16 cellular contexts compared by ENCODE assay signal in the genomic region with DNA sequence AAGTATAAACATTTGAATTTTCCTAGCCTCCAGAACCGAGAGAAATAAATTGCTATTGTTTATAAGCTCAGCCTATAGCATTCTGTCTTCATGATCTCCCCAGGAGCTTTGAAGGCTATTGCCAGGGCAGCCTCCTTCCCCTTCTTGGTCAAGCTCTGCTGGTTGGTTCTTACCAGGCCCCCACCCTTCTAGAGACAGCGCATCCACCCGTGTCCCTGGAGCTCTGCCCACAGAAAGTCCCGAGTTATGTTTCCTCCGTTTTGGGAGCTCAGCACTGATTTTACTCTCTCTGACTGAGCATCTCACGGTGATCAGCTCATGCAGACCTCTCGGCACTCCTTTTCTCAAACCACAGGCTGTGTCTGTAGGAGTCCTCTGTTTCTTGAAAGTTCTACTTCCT.
DNase-seq lines count a peak whose midpoint lies in the region; ATAC-seq and TF ChIP-seq lines count a peak whose summit lies in the region.
"Had no signal": no experiment of that assay in that cellular context is flagged by ENCODE, and none has a peak within 500 bp of the region (broad histone marks: within the 10 kb centered on the region; RNA-seq: fewer than 3 reads in every experiment).

No MANE protein-coding gene starts in this region.

- peaks cover 100% of the 10 kb centered on the region for H3K36me3 Mint-ChIP-seq in CD8-positive, alpha-beta T cell
- peaks cover 93% of the 10 kb centered on the region for H3K36me3 Mint-ChIP-seq in T-cell

- no peak for ATAC-seq in CD8-positive, alpha-beta T cell
- ATAC-seq in T-cell (replicated peaks in 1 of 4), result no peak
- ATAC-seq: left colon had no signal

- no peaks in the 10 kb centered on the region for H3K9me3 ChIP-seq in CD8-positive, alpha-beta T cell (ENCODE audit: low read length)
- no peaks in the 10 kb centered on the region for H3K9me3 ChIP-seq in effector memory CD4-positive, alpha-beta T cell (ENCODE audit: control insufficient read depth, low read length)

- POLR2A ChIA-PET in CD8-positive, alpha-beta T cell (lab: Charles Lee), result interaction anchor here (1.4 kb wide), 1 partner anchor 15 kb away, joined by 5 read pairs; no protein-coding TSS in a partner anchor
- POLR2A ChIA-PET in T-cell (lab: Charles Lee), result interaction anchor here in 1 of 2 donors (0.5 to 0.7 kb wide), 3 partner anchors 12 to 256 kb away, joined by 5 to 9 read pairs (median 7); no protein-coding TSS in a partner anchor

- H3K4me1 ChIP-seq in CD8-positive, alpha-beta T cell (ENCODE audit: insufficient read depth, low read length), result no peaks in the 10 kb centered on the region
- H3K4me1 ChIP-seq in effector memory CD4-positive, alpha-beta T cell (ENCODE audit: control insufficient read depth, insufficient read depth, low read length, poor library complexity, severe bottlenecking), result peaks cover 5% of the 10 kb centered on the region

- peaks cover 6% of the 10 kb centered on the region for H3K4me1 Mint-ChIP-seq in CD8-positive, alpha-beta T cell (ENCODE audit: low read depth)
- peaks cover 14 to 23% (median 17%) of the 10 kb centered on the region in 3 donors for H3K4me1 Mint-ChIP-seq in T-cell

- H3K36me3 ChIP-seq in CD8-positive, alpha-beta T cell (ENCODE audit: insufficient read depth, low read length), result peaks cover 82% of the 10 kb centered on the region
- peaks cover 84% of the 10 kb centered on the region for H3K36me3 ChIP-seq in effector memory CD4-positive, alpha-beta T cell (ENCODE audit: control insufficient read depth, insufficient read depth, low read length)

- peak overlapping the region; percentile 66 for H3K27ac Mint-ChIP-seq in CD8-positive, alpha-beta T cell
- H3K27ac Mint-ChIP-seq in T-cell, result peak overlapping the region; percentile 41 to 55

- H3K27me3 Mint-ChIP-seq in CD8-positive, alpha-beta T cell (ENCODE audit: low read depth), result no peaks in the 10 kb centered on the region
- no peaks in the 10 kb centered on the region for H3K27me3 Mint-ChIP-seq in T-cell

- intact Hi-C loops in CD8-positive, alpha-beta T cell (cut with DNase I, micrococcal nuclease), result no loop called here

- no peak overlapping the region for H3K4me3 ChIP-seq in CD8-positive, alpha-beta T cell (ENCODE audit: low read depth, low read length)
- H3K4me3 ChIP-seq in effector memory CD4-positive, alpha-beta T cell (ENCODE audit: insufficient read depth, low read depth, low read length, poor library complexity, severe bottlenecking), result no peak overlapping the region
- H3K4me3 ChIP-seq: PC-9 had no signal

- no peak overlapping the region for H3K4me3 Mint-ChIP-seq in CD8-positive, alpha-beta T cell
- H3K4me3 Mint-ChIP-seq in T-cell, result no peak overlapping the region

- peaks cover 5% of the 10 kb centered on the region for H3K9me3 Mint-ChIP-seq in CD8-positive, alpha-beta T cell
- peaks cover 0 to 11% (median 0%) of the 10 kb centered on the region in 3 donors for H3K9me3 Mint-ChIP-seq in T-cell

- in situ Hi-C loops in G401 (cut with HindIII; ENCODE audit: low sequenced_read_pairs), result no loop called here

- H3K27me3 ChIP-seq in CD8-positive, alpha-beta T cell (ENCODE audit: insufficient read depth, low read length), result no peaks in the 10 kb centered on the region
- no peaks in the 10 kb centered on the region for H3K27me3 ChIP-seq in effector memory CD4-positive, alpha-beta T cell (replicated peaks; ENCODE audit: control insufficient read depth, insufficient read depth, low read length, poor library complexity, severe bottlenecking)

- CTCF ChIA-PET in CD8-positive, alpha-beta T cell (lab: Charles Lee), result interaction anchor here (1.0 to 3.7 kb wide), 5 partner anchors 14 to 257 kb away, joined by 3 to 14 read pairs (median 4); no protein-coding TSS in a partner anchor
- CTCF ChIA-PET in T-cell (lab: Charles Lee), result interaction anchor here in 1 of 2 donors (0.8 to 1.6 kb wide), 2 partner anchors 15 to 149 kb away, joined by 3 to 4 read pairs; no protein-coding TSS in a partner anchor

- no peak for TF ChIP-seq CTCF in CD8-positive, alpha-beta T cell (IDR thresholded peaks at IDR 0.05)

- DNase-seq in CD8-positive, alpha-beta T cell, result no peak
- no peak for DNase-seq in T-cell
- DNase-seq in medulla oblongata (ENCODE audit: extremely low spot score), result peak; percentile 73
- DNase-seq in substantia nigra (lab: John Stamatoyannopoulos, UW), result peak in 19 of 49 donors; percentile 11 to 54 (median 31)
- no peak for DNase-seq in DMS114 treated with DMSO at 0.1 percent for 48 hours (lab: John Stamatoyannopoulos, UW; ENCODE audit: unreplicated experiment)
- DNase-seq in effector memory CD4-positive, alpha-beta T cell, result no peak
- no peak for DNase-seq in G401 (ENCODE audit: low spot score)
- DNase-seq: activated naive CD4-positive, alpha-beta T cell; GF-D8; left colon; NCI-H2171 treated with DMSO at 0.1 percent for 48 hours; NCI-H748 treated with DMSO at 0.1 percent for 48 hours; PC-9; stimulated activated CD4-positive, alpha-beta T cell treated with anti-CD3 and anti-CD28 coated beads, Interleukin-12 subunit alpha, Interleukin-12 subunit beta, amount 100 ng/mL, for 4 hours; stimulated activated naive CD4-positive, alpha-beta T cell treated with Interleukin-2 at 50 U/mL for 16 hours had no signal

- no peak overlapping the region for H3K27ac ChIP-seq in CD8-positive, alpha-beta T cell (ENCODE audit: low read depth, low read length)
- peak overlapping the region; percentile 13 for H3K27ac ChIP-seq in substantia nigra (ENCODE audit: low read depth, low read length, poor library complexity, severe bottlenecking)
- no peak overlapping the region for H3K27ac ChIP-seq in effector memory CD4-positive, alpha-beta T cell (ENCODE audit: insufficient read depth, low read length, poor library complexity, severe bottlenecking)
- H3K27ac ChIP-seq: KMS-11, PC-9 had no signal
